23 cellular contexts compared by ENCODE assay signal in genomic region chr12:62762645-62763044, GRCh38.
DNase-seq lines count a peak whose midpoint lies in the region; ATAC-seq and TF ChIP-seq lines count a peak whose summit lies in the region.
"Had no signal": no experiment of that assay in that cellular context is flagged by ENCODE, and none has a peak within 500 bp of the region (broad histone marks: within the 10 kb centered on the region; RNA-seq: fewer than 3 reads in every experiment).

No MANE protein-coding gene starts in this region.

- no peak overlapping the region for H3K9ac ChIP-seq in mucosa of rectum (ENCODE audit: low read depth in 1 of 2, low read length in 2 of 2)
- H3K9ac ChIP-seq: BLaER1 treated with 17β-estradiol and CSF1 and Interleukin-3, amounts not matched to agents 10 nM and 100 nM had no signal

- H3K27ac ChIP-seq in left ventricle myocardium inferior (replicated peaks) (peak overlapping the region; percentile 33), epithelial cell of prostate (peak overlapping the region; percentile 62), mucosa of rectum (ENCODE audit: low read depth in 2 of 2, low read length in 2 of 2) (peak overlapping the region; percentile 35 to 45), brain microvascular endothelial cell (no peak overlapping the region)
- H3K27ac ChIP-seq: BLaER1 treated with 17β-estradiol and CSF1 and Interleukin-3, amounts not matched to agents 10 nM and 100 nM; PC-9; SJCRH30 had no signal

- H3K9me3 ChIP-seq in left ventricle myocardium inferior (replicated peaks) (no peaks in the 10 kb centered on the region), mucosa of rectum (ENCODE audit: control insufficient read depth in 2 of 2, low read length in 2 of 2) (no peaks in the 10 kb centered on the region)
- H3K9me3 ChIP-seq: BLaER1 treated with 17β-estradiol and CSF1 and Interleukin-3, amounts not matched to agents 10 nM and 100 nM; MG63; SJCRH30 had no signal

- CTCF ChIA-PET in activated CD8-positive, alpha-beta T cell treated with anti-CD3 and anti-CD28 coated beads, Interleukin-2, amount 10 ng/mL, durations not matched to agents 7 days and 5 days (lab: Charles Lee): interaction anchor here (1.6 kb wide), 1 partner anchor 35 kb away, joined by 4 read pairs; no protein-coding TSS in a partner anchor

- H3K4me1 Mint-ChIP-seq in activated CD8-positive, alpha-beta T cell treated with anti-CD3 and anti-CD28 coated beads, Interleukin-2, amount 10 ng/mL, durations not matched to agents 7 days and 5 days (ENCODE audit: low read depth): peaks cover 13% of the 10 kb centered on the region

- TF ChIP-seq CTCF in left ventricle myocardium inferior (IDR thresholded peaks at IDR 0.05; ENCODE audit: borderline replicate concordance) (no peak), brain microvascular endothelial cell (IDR thresholded peaks at IDR 0.05; ENCODE audit: low read depth, low read length, missing control alignments) (no peak)

- no peaks in the 10 kb centered on the region for H3K27me3 ChIP-seq in left ventricle myocardium inferior (ENCODE audit: low read depth)
- no peaks in the 10 kb centered on the region for H3K27me3 ChIP-seq in mucosa of rectum (ENCODE audit: control insufficient read depth in 2 of 2, insufficient read depth in 2 of 2, low read length in 2 of 2)
- no peaks in the 10 kb centered on the region for H3K27me3 ChIP-seq in brain microvascular endothelial cell (replicated peaks)
- H3K27me3 ChIP-seq: BLaER1 treated with 17β-estradiol and CSF1 and Interleukin-3, amounts not matched to agents 10 nM and 100 nM; MG63; SJCRH30 had no signal

- ATAC-seq in left ventricle myocardium superior: no peak
- no peak for ATAC-seq in HG02885 (IDR thresholded peaks at IDR 0.05; ENCODE audit: poor library complexity, unreplicated experiment)
- no peak for ATAC-seq in activated CD8-positive, alpha-beta T cell treated with anti-CD3 and anti-CD28 coated beads, Interleukin-2, amount 10 ng/mL, durations not matched to agents 7 days and 5 days
- no peak for ATAC-seq in GM19351 (IDR thresholded peaks at IDR 0.05; ENCODE audit: unreplicated experiment)

- H3K4me1 ChIP-seq in left ventricle myocardium inferior (peaks cover 44% of the 10 kb centered on the region), mucosa of rectum (ENCODE audit: control insufficient read depth in 2 of 2, insufficient read depth in 2 of 2, low read length in 2 of 2) (peaks cover 15 to 22% of the 10 kb centered on the region in 2 donors)

- POLR2A ChIA-PET in activated CD8-positive, alpha-beta T cell treated with anti-CD3 and anti-CD28 coated beads, Interleukin-2, amount 10 ng/mL, durations not matched to agents 7 days and 5 days (lab: Charles Lee): no interaction called here

- no peaks in the 10 kb centered on the region for H3K36me3 Mint-ChIP-seq in activated CD8-positive, alpha-beta T cell treated with anti-CD3 and anti-CD28 coated beads, Interleukin-2, amount 10 ng/mL, durations not matched to agents 7 days and 5 days (ENCODE audit: low read depth)

- no peak overlapping the region for H3K27ac Mint-ChIP-seq in activated CD8-positive, alpha-beta T cell treated with anti-CD3 and anti-CD28 coated beads, Interleukin-2, amount 10 ng/mL, durations not matched to agents 7 days and 5 days
- H3K27ac Mint-ChIP-seq: CD4-positive, alpha-beta T cell had no signal

- intact Hi-C loops in left ventricle myocardium inferior (cut with micrococcal nuclease) (no loop called here), left ventricle myocardium superior (cut with micrococcal nuclease) (no loop called here)

- H3K27me3 Mint-ChIP-seq in activated CD8-positive, alpha-beta T cell treated with anti-CD3 and anti-CD28 coated beads, Interleukin-2, amount 10 ng/mL, durations not matched to agents 7 days and 5 days (ENCODE audit: low read depth): peaks cover 22% of the 10 kb centered on the region

- no peak overlapping the region for H3K4me3 Mint-ChIP-seq in activated CD8-positive, alpha-beta T cell treated with anti-CD3 and anti-CD28 coated beads, Interleukin-2, amount 10 ng/mL, durations not matched to agents 7 days and 5 days
- H3K4me3 Mint-ChIP-seq: CD4-positive, alpha-beta T cell had no signal

- in situ Hi-C loops in brain microvascular endothelial cell (cut with HindIII; ENCODE audit: low pct_ligation_motif_present, low sequenced_read_pairs): no loop called here

- no peaks in the 10 kb centered on the region for H3K36me3 ChIP-seq in left ventricle myocardium inferior
- H3K36me3 ChIP-seq in mucosa of rectum (ENCODE audit: control insufficient read depth in 2 of 2, insufficient read depth in 2 of 2, low read length in 2 of 2): no peaks in the 10 kb centered on the region
- H3K36me3 ChIP-seq in brain microvascular endothelial cell (replicated peaks): no peaks in the 10 kb centered on the region
- H3K36me3 ChIP-seq: BLaER1 treated with 17β-estradiol and CSF1 and Interleukin-3, amounts not matched to agents 10 nM and 100 nM; MG63; SJCRH30 had no signal

- H3K9me3 Mint-ChIP-seq in activated CD8-positive, alpha-beta T cell treated with anti-CD3 and anti-CD28 coated beads, Interleukin-2, amount 10 ng/mL, durations not matched to agents 7 days and 5 days (ENCODE audit: insufficient read depth): no peaks in the 10 kb centered on the region
- H3K9me3 Mint-ChIP-seq: CD4-positive, alpha-beta T cell had no signal

- DNase-seq in left ventricle myocardium inferior: no peak
- no peak for DNase-seq in left ventricle myocardium superior
- no peak for DNase-seq in epithelial cell of prostate (ENCODE audit: low read depth, low spot score)
- DNase-seq in activated CD8-positive, alpha-beta T cell treated with anti-CD3 and anti-CD28 coated beads, Interleukin-2, amount 10 ng/mL, durations not matched to agents 7 days and 5 days: no peak
- DNase-seq in brain microvascular endothelial cell: no peak
- DNase-seq: 8988T; AML-193; CD4-positive, alpha-beta T cell; DMS53; H7; KBM-7; MG63; NCI-H1048; NCI-H1417; NCI-H1694; NCI-H2029 treated with DMSO at 0.1 percent for 48 hours; NCI-H446 treated with DMSO at 0.1 percent for 48 hours; PC-9; SJCRH30 had no signal

- H3K4me3 ChIP-seq in left ventricle myocardium inferior (no peak overlapping the region), mucosa of rectum (ENCODE audit: low read length in 2 of 2) (no peak overlapping the region), brain microvascular endothelial cell (ENCODE audit: low read depth, low read length) (no peak overlapping the region)
- H3K4me3 ChIP-seq: BLaER1 treated with 17β-estradiol and CSF1 and Interleukin-3, amounts not matched to agents 10 nM and 100 nM; MG63; PC-9; SJCRH30 had no signal
